In genomic region chr5:153404747-153405146, GRCh38 we compare ENCODE assay signal across 1 cellular context.
TF ChIP-seq lines count a peak whose summit lies in the region.

No MANE protein-coding gene starts in this region.

TF ChIP-seq in GM23338, 12 proteins besides CTCF, POLR2A, EP300 and RAD21 (continued from another document):
- TF ChIP-seq ZNF462 (CRISPR knock-in tag; IDR thresholded peaks at IDR 0.05), result no peak
- TF ChIP-seq REST (IDR thresholded peaks at IDR 0.05; ENCODE audit: unreplicated experiment), result no peak
- TF ChIP-seq CREB1 (CRISPR knock-in tag; IDR thresholded peaks at IDR 0.05; ENCODE audit: low read depth), result no peak
